13 cellular contexts compared by ENCODE assay signal in the genomic region with DNA sequence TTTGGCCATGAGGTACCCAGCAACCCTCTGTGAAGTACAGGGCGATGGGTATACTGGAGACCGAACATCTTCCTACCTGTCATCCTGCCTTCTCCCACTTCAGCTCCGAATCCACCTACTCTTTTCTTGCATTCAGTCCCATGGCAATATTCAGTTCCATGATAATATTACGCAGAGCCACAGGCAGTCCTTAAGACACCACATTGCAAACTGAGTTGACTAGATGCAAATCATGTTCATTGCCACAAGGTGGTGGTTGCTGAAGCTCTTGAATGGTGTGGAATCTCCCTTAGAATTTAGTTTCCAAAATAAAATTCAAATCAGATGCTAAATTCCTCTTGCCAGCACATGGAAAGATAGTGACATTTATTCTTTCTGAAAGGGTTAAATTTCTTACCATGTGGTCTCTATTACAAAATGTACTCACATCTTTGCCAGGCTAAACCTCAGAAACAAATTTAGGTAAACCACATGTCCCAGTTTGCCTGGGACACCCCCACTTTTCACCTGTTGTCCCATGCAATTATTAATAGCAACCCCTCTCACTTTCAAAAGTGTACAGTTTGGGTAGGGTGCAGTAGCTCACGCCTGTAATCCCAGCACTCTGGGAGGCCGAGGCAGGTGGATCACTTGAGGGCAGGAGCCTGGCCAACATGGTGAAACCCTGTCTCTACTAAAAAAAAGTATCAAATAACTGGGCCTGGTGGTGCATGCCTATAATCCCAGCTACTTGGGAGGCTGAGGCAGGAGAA. TPM values are rescaled to one million over a fixed set of nuclear protein-coding genes. Genes with fewer than 3 reads are reported as not detected.
DNase-seq lines count a peak whose midpoint lies in the region; ATAC-seq and TF ChIP-seq lines count a peak whose summit lies in the region.
"Had no signal": no experiment of that assay in that cellular context is flagged by ENCODE, and none has a peak within 500 bp of the region (broad histone marks: within the 10 kb centered on the region; RNA-seq: fewer than 3 reads in every experiment).

No MANE protein-coding gene starts in this region.

- intact Hi-C loops in sciatic nerve (cut with DNase I) = no loop called here

- DNase-seq in NCI-H2227 (lab: John Stamatoyannopoulos, UW; ENCODE audit: unreplicated experiment) (peak; percentile 1), NCI-H2227 treated with DMSO at 0.1 percent for 48 hours (lab: John Stamatoyannopoulos, UW) (no peak), NAMALWA (ENCODE audit: low spot score) (peak; percentile 41), epithelial cell of esophagus (ENCODE audit: low read depth) (no peak), sciatic nerve (ENCODE audit: low spot score) (no peak), HK-2 (ENCODE audit: unreplicated experiment) (no peak)
- DNase-seq: NCI-H1417 treated with DMSO at 0.1 percent for 48 hours, Right ventricle myocardium superior, upper lobe of left lung had no signal

- H3K4me3 ChIP-seq in epithelial cell of esophagus (ENCODE audit: low read length) = no peak overlapping the region
- H3K4me3 ChIP-seq: upper lobe of left lung had no signal

- TF ChIP-seq CTCF in epithelial cell of esophagus (IDR thresholded peaks at IDR 0.05; ENCODE audit: insufficient read depth, low read depth, low read length, missing control alignments) = peak; percentile 44

- peak; percentile 53 for ATAC-seq in sciatic nerve
- ATAC-seq in HG03280 (IDR thresholded peaks at IDR 0.05; ENCODE audit: unreplicated experiment) = no peak
- ATAC-seq in HG02981 (IDR thresholded peaks at IDR 0.05; ENCODE audit: unreplicated experiment) = no peak
- ATAC-seq: natural killer cell treated with Interleukin-12 subunit alpha and Interleukin-12 subunit beta and Interleukin-15 and Interleukin-18, amount 100 ng/mL, for 72 hours had no signal

RNA-seq across cellular contexts. Expression of a gene that starts 1.7 kb away (rescaled TPM):
- 1.3 TPM for total RNA-seq in sciatic nerve
- total RNA-seq: activated CD8-positive, alpha-beta memory T cell treated with anti-CD3 and anti-CD28 coated beads for 36 hours; natural killer cell treated with Interleukin-12 subunit alpha and Interleukin-12 subunit beta and Interleukin-15 and Interleukin-18, amount 100 ng/mL, for 72 hours; Right ventricle myocardium superior had no signal

RNA-seq across cellular contexts. Expression of a gene that starts 17.1 kb away (rescaled TPM):
- 314 TPM for total RNA-seq in sciatic nerve
- total RNA-seq: activated CD8-positive, alpha-beta memory T cell treated with anti-CD3 and anti-CD28 coated beads for 36 hours had no signal

Comparison
In these comparisons a context has a peak if more than half of its experiments do, and no peak if none do; other contexts are left out.
1. DNase-seq: peak in NCI-H2227 (single experiment) and NAMALWA (single experiment); none in NCI-H2227 treated with DMSO at 0.1 percent for 48 hours (single experiment), epithelial cell of esophagus (single experiment), sciatic nerve (single experiment) and HK-2 (single experiment).